Comparison of ENCODE assay signal across 21 cellular contexts in genomic region chr7:65436163-65436562, GRCh38.
DNase-seq lines count a peak whose midpoint lies in the region; ATAC-seq, FAIRE-seq and TF ChIP-seq lines count a peak whose summit lies in the region.
"Had no signal": no experiment of that assay in that cellular context is flagged by ENCODE, and none has a peak within 500 bp of the region (broad histone marks: within the 10 kb centered on the region; RNA-seq: fewer than 3 reads in every experiment).

No MANE protein-coding gene starts in this region.

- H3K36me3 ChIP-seq in HepG2 (replicated peaks in 1 of 2; ENCODE audit: control insufficient read depth in 1 of 2, insufficient read depth in 2 of 2, low read length in 2 of 2) (no peaks in the 10 kb centered on the region), right lobe of liver (no peaks in the 10 kb centered on the region), Caco-2 (ENCODE audit: control insufficient read depth, insufficient read depth, low read length) (no peaks in the 10 kb centered on the region)
- H3K36me3 ChIP-seq: BLaER1 treated with 17β-estradiol and CSF1 and Interleukin-3, amounts not matched to agents 10 nM and 100 nM had no signal

- no peaks in the 10 kb centered on the region for H3K79me2 ChIP-seq in HepG2 (ENCODE audit: insufficient read depth, low read length)

- peaks cover 18% of the 10 kb centered on the region for H3K36me3 Mint-ChIP-seq in WTC11
- H3K36me3 Mint-ChIP-seq in activated naive CD4-positive, alpha-beta T cell treated with anti-CD3 and anti-CD28 coated beads for 36 hours (ENCODE audit: low read depth): no peaks in the 10 kb centered on the region
- H3K36me3 Mint-ChIP-seq in Caco-2 (ENCODE audit: insufficient read depth, unreplicated experiment): no peaks in the 10 kb centered on the region
- H3K36me3 Mint-ChIP-seq: CD8-positive, alpha-beta T cell had no signal

- TF ChIP-seq EP300 in HepG2 (IDR thresholded peaks at IDR 0.05; ENCODE audit: low read depth in 2 of 2, low read length in 2 of 2): no peak
- no peak for TF ChIP-seq EP300 in HepG2 (CRISPR knock-in tag; IDR thresholded peaks at IDR 0.05; ENCODE audit: borderline replicate concordance)

- TF ChIP-seq RAD21 in HepG2 (CRISPR knock-in tag; IDR thresholded peaks at IDR 0.05): no peak

- H3K9me3 ChIP-seq in HepG2 (ENCODE audit: low read length) (no peaks in the 10 kb centered on the region), right lobe of liver (no peaks in the 10 kb centered on the region), Caco-2 (no peaks in the 10 kb centered on the region)
- H3K9me3 ChIP-seq: A549; BLaER1 treated with 17β-estradiol and CSF1 and Interleukin-3, amounts not matched to agents 10 nM and 100 nM had no signal

- peaks cover 51% of the 10 kb centered on the region for H3K4me1 ChIP-seq in HepG2 (ENCODE audit: insufficient read depth, low read length)
- H3K4me1 ChIP-seq in right lobe of liver: no peaks in the 10 kb centered on the region
- H3K4me1 ChIP-seq in Caco-2: no peaks in the 10 kb centered on the region
- H3K4me1 ChIP-seq: A549; BLaER1 treated with 17β-estradiol and CSF1 and Interleukin-3, amounts not matched to agents 10 nM and 100 nM had no signal

- H3K27me3 Mint-ChIP-seq in WTC11 (ENCODE audit: low read depth): peaks cover 9% of the 10 kb centered on the region
- H3K27me3 Mint-ChIP-seq in activated naive CD4-positive, alpha-beta T cell treated with anti-CD3 and anti-CD28 coated beads for 36 hours (ENCODE audit: low read depth): peaks cover 8% of the 10 kb centered on the region
- H3K27me3 Mint-ChIP-seq in Caco-2 (ENCODE audit: insufficient read depth, unreplicated experiment): peaks cover 9% of the 10 kb centered on the region

- no peak for TF ChIP-seq CTCF in HepG2 (CRISPR knock-in tag; IDR thresholded peaks at IDR 0.05)
- TF ChIP-seq CTCF in right lobe of liver (IDR thresholded peaks at IDR 0.05): no peak
- TF ChIP-seq CTCF in WTC11 (IDR thresholded peaks at IDR 0.05): no peak
- no peak for TF ChIP-seq CTCF in Caco-2 (IDR thresholded peaks at IDR 0.05; ENCODE audit: insufficient read depth in 1 of 2, low read depth in 1 of 2, low read length in 1 of 2, severe bottlenecking in 1 of 2, unreplicated experiment in 1 of 2)

- CTCF ChIA-PET in HepG2 (lab: Yijun Ruan, JAX; ENCODE audit: low intra/inter-chr PET ratio, low total read pairs): no interaction called here
- CTCF ChIA-PET in WTC11 (lab: Charles Lee): no interaction called here
- CTCF ChIA-PET in activated naive CD4-positive, alpha-beta T cell treated with anti-CD3 and anti-CD28 coated beads for 36 hours (lab: Charles Lee): no interaction called here
- CTCF ChIA-PET in Caco-2 (lab: Charles Lee): no interaction called here

- no peak overlapping the region for H3K4me2 ChIP-seq in HepG2 (ENCODE audit: low read depth, low read length)
- H3K4me2 ChIP-seq: A549; BLaER1 treated with 17β-estradiol and CSF1 and Interleukin-3, amounts not matched to agents 10 nM and 100 nM had no signal

- H3K4me3 Mint-ChIP-seq in WTC11 (no peak overlapping the region), Caco-2 (ENCODE audit: unreplicated experiment) (no peak overlapping the region)
- H3K4me3 Mint-ChIP-seq in activated naive CD4-positive, alpha-beta T cell treated with anti-CD3 and anti-CD28 coated beads for 36 hours: no peak overlapping the region
- H3K4me3 Mint-ChIP-seq: B cell; CD4-positive, alpha-beta T cell; CD8-positive, alpha-beta T cell had no signal

- H3K27me3 ChIP-seq in HepG2 (ENCODE audit: control insufficient read depth in 1 of 2, insufficient read depth in 2 of 2, low read length in 2 of 2) (no peaks in the 10 kb centered on the region), right lobe of liver (no peaks in the 10 kb centered on the region), Caco-2 (replicated peaks; ENCODE audit: control insufficient read depth, insufficient read depth, low read length) (no peaks in the 10 kb centered on the region)
- H3K27me3 ChIP-seq: BLaER1 treated with 17β-estradiol and CSF1 and Interleukin-3, amounts not matched to agents 10 nM and 100 nM had no signal

- peaks cover 56% of the 10 kb centered on the region for H3K9me3 Mint-ChIP-seq in WTC11
- H3K9me3 Mint-ChIP-seq in activated naive CD4-positive, alpha-beta T cell treated with anti-CD3 and anti-CD28 coated beads for 36 hours: no peaks in the 10 kb centered on the region
- H3K9me3 Mint-ChIP-seq in Caco-2 (ENCODE audit: unreplicated experiment): no peaks in the 10 kb centered on the region
- H3K9me3 Mint-ChIP-seq: CD8-positive, alpha-beta T cell had no signal

- no peaks in the 10 kb centered on the region for H3K4me1 Mint-ChIP-seq in WTC11
- H3K4me1 Mint-ChIP-seq in activated naive CD4-positive, alpha-beta T cell treated with anti-CD3 and anti-CD28 coated beads for 36 hours (ENCODE audit: low read depth): no peaks in the 10 kb centered on the region
- H3K4me1 Mint-ChIP-seq in Caco-2 (ENCODE audit: low read depth, unreplicated experiment): no peaks in the 10 kb centered on the region

- ATAC-seq in HepG2 (no peak), right lobe of liver (no peak), WTC11 (no peak)
- ATAC-seq: A549; CD8-positive, alpha-beta T cell had no signal

- H3K9ac ChIP-seq in HepG2 (ENCODE audit: insufficient read depth, low read depth, low read length): no peak overlapping the region
- H3K9ac ChIP-seq: BLaER1 treated with 17β-estradiol and CSF1 and Interleukin-3, amounts not matched to agents 10 nM and 100 nM had no signal

- no peaks in the 10 kb centered on the region for H4K20me1 ChIP-seq in HepG2 (ENCODE audit: insufficient read depth, low read length)
- H4K20me1 ChIP-seq: BLaER1 treated with 17β-estradiol and CSF1 and Interleukin-3, amounts not matched to agents 10 nM and 100 nM had no signal

- BruUV-seq in HepG2 (replicated peaks; lab: Mats Ljungman, UMichigan) (no TSS peak), Caco-2 (replicated peaks; lab: Mats Ljungman, UMichigan) (no TSS peak)

- no peak overlapping the region for H3K4me3 ChIP-seq in HepG2 (replicated peaks in 1 of 3; ENCODE audit: insufficient read depth in 1 of 3, low read depth in 2 of 3, low read length in 3 of 3)
- no peak overlapping the region for H3K4me3 ChIP-seq in right lobe of liver
- no peak overlapping the region for H3K4me3 ChIP-seq in Caco-2 (ENCODE audit: low read depth, low read length)
- H3K4me3 ChIP-seq: A549; BLaER1 treated with 17β-estradiol and CSF1 and Interleukin-3, amounts not matched to agents 10 nM and 100 nM had no signal

- no peak for DNase-seq in HepG2 (ENCODE audit: low spot score)
- no peak for DNase-seq in right lobe of liver
- no peak for DNase-seq in WTC11 (ENCODE audit: low spot score)
- no peak for DNase-seq in activated naive CD4-positive, alpha-beta T cell treated with anti-CD3 and anti-CD28 coated beads for 36 hours
- no peak for DNase-seq in Caco-2
- DNase-seq: AML-193; CD4-positive, alpha-beta T cell; CD8-positive, alpha-beta T cell; DMS 273 treated with DMSO at 0.1 percent for 48 hours; DMS153; DMS53; DMS79; DND-41; EL; GF-D8 had no signal

- intact Hi-C loops in HepG2 (cut with micrococcal nuclease; ENCODE audit: unreplicated experiment) (no loop called here), right lobe of liver (cut with DNase I) (no loop called here), Caco-2 (cut with micrococcal nuclease; ENCODE audit: unreplicated experiment) (no loop called here)
- intact Hi-C loops in activated naive CD4-positive, alpha-beta T cell treated with anti-CD3 and anti-CD28 coated beads for 36 hours (cut with micrococcal nuclease): no loop called here

- POLR2A ChIA-PET in HepG2 (lab: Yijun Ruan, JAX) (no interaction called here), WTC11 (lab: Charles Lee) (no interaction called here), Caco-2 (lab: Charles Lee) (no interaction called here)

- in situ Hi-C loops in HepG2 (cut with HindIII; ENCODE audit: extremely low pct_ligation_motif_present, low pct_unique_long_range_greater_than_20kb): no loop called here

- TF ChIP-seq POLR2A in HepG2 (IDR thresholded peaks at IDR 0.05; ENCODE audit: insufficient read depth in 1 of 2, low read depth in 2 of 2, low read length in 2 of 2): no peak
- no peak for TF ChIP-seq POLR2A in right lobe of liver (IDR thresholded peaks at IDR 0.05)

- H3K27ac Mint-ChIP-seq in WTC11 (no peak overlapping the region), Caco-2 (ENCODE audit: unreplicated experiment) (no peak overlapping the region)
- no peak overlapping the region for H3K27ac Mint-ChIP-seq in activated naive CD4-positive, alpha-beta T cell treated with anti-CD3 and anti-CD28 coated beads for 36 hours
- H3K27ac Mint-ChIP-seq: B cell; CD4-positive, alpha-beta T cell; CD8-positive, alpha-beta T cell had no signal

- H3K27ac ChIP-seq in HepG2 (ENCODE audit: extremely low read length, insufficient read depth, low read length): no peak overlapping the region
- H3K27ac ChIP-seq in right lobe of liver: no peak overlapping the region
- H3K27ac ChIP-seq: 22Rv1; A549; BLaER1 treated with 17β-estradiol and CSF1 and Interleukin-3, amounts not matched to agents 10 nM and 100 nM; C4-2B had no signal

- H2AFZ ChIP-seq in HepG2 (ENCODE audit: low read length): no peak overlapping the region

- FAIRE-seq in HepG2 (lab: Jason Lieb, UNC): no peak
- FAIRE-seq: A549, GM12891 had no signal

TF ChIP-seq in HepG2, 621 proteins besides CTCF, POLR2A, EP300 and RAD21 (continues in another document):
- no peak for TF ChIP-seq ZNF530 (CRISPR knock-in tag; IDR thresholded peaks at IDR 0.05; ENCODE audit: low read depth)

TF ChIP-seq in WTC11, 78 proteins besides CTCF, POLR2A, EP300 and RAD21:
- no peak for TF ChIP-seq GTF2I (CRISPR knock-in tag; conservative IDR thresholded peaks at IDR 0.05)
- TF ChIP-seq HMGA2 (CRISPR knock-in tag; IDR thresholded peaks at IDR 0.05): peak; percentile 100
